In genomic region chr1:155322953-155323728, GRCh38 we compare ENCODE assay signal across 9 cellular contexts. TPM values are rescaled to one million over a fixed set of nuclear protein-coding genes. Genes with fewer than 3 reads are reported as not detected.
DNase-seq lines count a peak whose midpoint lies in the region; ATAC-seq and TF ChIP-seq lines count a peak whose summit lies in the region.
"Had no signal": no experiment of that assay in that cellular context is flagged by ENCODE, and none has a peak within 500 bp of the region (broad histone marks: within the 10 kb centered on the region; RNA-seq: fewer than 3 reads in every experiment).

No MANE protein-coding gene starts in this region.

- H3K9ac ChIP-seq in BLaER1 treated with 17β-estradiol and CSF1 and Interleukin-3, amounts not matched to agents 10 nM and 100 nM: peak overlapping the region; percentile 79 to 87 (median 85)
- H3K9ac ChIP-seq in NT2/D1 (ENCODE audit: insufficient read length, low read depth) (peak overlapping the region; percentile 86), endodermal cell (ENCODE audit: extremely low read depth, low read length, poor library complexity, severe bottlenecking) (no peak overlapping the region)

- peak; percentile 44 for ATAC-seq in GM19455 (IDR thresholded peaks at IDR 0.05; ENCODE audit: unreplicated experiment)

- peaks cover 7 to 45% (median 32%) of the 10 kb centered on the region in 11 experiments for H3K36me3 ChIP-seq in BLaER1 treated with 17β-estradiol and CSF1 and Interleukin-3, amounts not matched to agents 10 nM and 100 nM
- H3K36me3 ChIP-seq in NT2/D1 (ENCODE audit: insufficient read depth, insufficient read length, low read length) (peaks cover 67% of the 10 kb centered on the region), endodermal cell (ENCODE audit: control insufficient read depth, insufficient read depth, low read length) (peaks cover 45% of the 10 kb centered on the region), mesodermal cell (ENCODE audit: control insufficient read depth, insufficient read depth, low read length) (peaks cover 56% of the 10 kb centered on the region)

- peak overlapping the region; percentile 90 for H3K4me3 Mint-ChIP-seq in endodermal cell

- H4K20me1 ChIP-seq in BLaER1 treated with 17β-estradiol and CSF1 and Interleukin-3, amounts not matched to agents 10 nM and 100 nM: peaks cover 0 to 78% (median 63%) of the 10 kb centered on the region in 11 experiments; a peak in 21 of 22 replicates

- H3K4me1 Mint-ChIP-seq in endodermal cell: peaks cover 31% of the 10 kb centered on the region

- peak overlapping the region; percentile 85 to 99 (median 95) for H3K4me2 ChIP-seq in BLaER1 treated with 17β-estradiol and CSF1 and Interleukin-3, amounts not matched to agents 10 nM and 100 nM

- H3K9me3 ChIP-seq in BLaER1 treated with 17β-estradiol and CSF1 and Interleukin-3, amounts not matched to agents 10 nM and 100 nM (replicated peaks in 1 of 11): no peaks in the 10 kb centered on the region
- H3K9me3 ChIP-seq in NT2/D1 (ENCODE audit: insufficient read depth, low read length) (no peaks in the 10 kb centered on the region), endodermal cell (ENCODE audit: control insufficient read depth, low read length) (no peaks in the 10 kb centered on the region), mesodermal cell (ENCODE audit: control insufficient read depth, low read length) (no peaks in the 10 kb centered on the region)

- H3K27ac Mint-ChIP-seq in endodermal cell: peak overlapping the region; percentile 84

- peak; percentile 99 for TF ChIP-seq CTCF in endodermal cell (conservative IDR thresholded peaks at IDR 0.05)

- H3K4me1 ChIP-seq in BLaER1 treated with 17β-estradiol and CSF1 and Interleukin-3, amounts not matched to agents 10 nM and 100 nM: peaks cover 58 to 72% (median 67%) of the 10 kb centered on the region in 10 experiments
- H3K4me1 ChIP-seq in NT2/D1 (ENCODE audit: insufficient read depth, insufficient read length) (peaks cover 41% of the 10 kb centered on the region), endodermal cell (ENCODE audit: control insufficient read depth, insufficient read depth, low read length) (peaks cover 17% of the 10 kb centered on the region), mesodermal cell (ENCODE audit: control insufficient read depth, insufficient read depth, low read length, poor library complexity, severe bottlenecking) (peaks cover 40% of the 10 kb centered on the region)

- no peaks in the 10 kb centered on the region for H3K27me3 ChIP-seq in BLaER1 treated with 17β-estradiol and CSF1 and Interleukin-3, amounts not matched to agents 10 nM and 100 nM
- no peaks in the 10 kb centered on the region for H3K27me3 ChIP-seq in NT2/D1 (ENCODE audit: insufficient read depth, insufficient read length)
- H3K27me3 ChIP-seq in endodermal cell (ENCODE audit: control insufficient read depth, insufficient read depth, low read length, poor library complexity, severe bottlenecking): no peaks in the 10 kb centered on the region

- H3K27me3 Mint-ChIP-seq in endodermal cell (ENCODE audit: insufficient read depth): peaks cover 14% of the 10 kb centered on the region

- DNase-seq in HUDEP-2 (lab: John Stamatoyannopoulos, UW; ENCODE audit: unreplicated experiment in 76 of 76): peak in 66 of 76 experiments; percentile 12 to 85 (median 65)
- DNase-seq in NT2/D1 (ENCODE audit: low read depth, low spot score): peak; percentile 92
- DNase-seq in activated CD8-positive, alpha-beta memory T cell treated with anti-CD3 and anti-CD28 coated beads, Interleukin-2, amount 50 U/mL, for 4 hours: peak; percentile 87
- DNase-seq in endodermal cell: peak; percentile 98
- DNase-seq in stimulated activated CD8-positive, alpha-beta memory T cell treated with anti-CD3 and anti-CD28 coated beads, Interleukin-12 subunit alpha, Interleukin-12 subunit beta, amount 100 ng/mL, for 4 hours (ENCODE audit: low read depth): peak; percentile 76

- H3K4me3 ChIP-seq in BLaER1 treated with 17β-estradiol and CSF1 and Interleukin-3, amounts not matched to agents 10 nM and 100 nM: peak overlapping the region; percentile 75 to 94 (median 83)
- H3K4me3 ChIP-seq in NT2/D1 (ENCODE audit: insufficient read length, low read depth) (peak overlapping the region; percentile 99), endodermal cell (ENCODE audit: low read length) (peak overlapping the region; percentile 97), mesodermal cell (ENCODE audit: extremely low read depth, insufficient read depth, low read length, poor library complexity, severe bottlenecking) (peak overlapping the region; percentile 73)

- 0% methylated on average over 58 of the region's 58 CpGs; no CpG with 5 or more reads in 1 of the 2 experiments for WGBS in endodermal cell (ENCODE audit: insufficient coverage in 1 of 2, insufficient read length in 1 of 2), 2 experiments
- WGBS in mesodermal cell (ENCODE audit: insufficient coverage in 2 of 2), 2 experiments: 0% methylated on average over 33 to 40 of the region's 58 CpGs

- H3K9me3 Mint-ChIP-seq in endodermal cell: no peaks in the 10 kb centered on the region

- peaks cover 31% of the 10 kb centered on the region for H3K36me3 Mint-ChIP-seq in endodermal cell (ENCODE audit: low read depth)

- H3K27ac ChIP-seq in BLaER1 treated with 17β-estradiol and CSF1 and Interleukin-3, amounts not matched to agents 10 nM and 100 nM: peak overlapping the region; percentile 25 to 88 (median 78); a peak in 18 of 22 replicates
- H3K27ac ChIP-seq in endodermal cell (ENCODE audit: low read depth, low read length) (peak overlapping the region; percentile 86), mesodermal cell (ENCODE audit: low read depth, low read length, severe bottlenecking) (peak overlapping the region; percentile 88)

RNA-seq across cellular contexts. Expression of gene RUSC1, which starts 2.4 kb away (rescaled TPM):
- 10 to 100 TPM; 74.5 to 83.8 TPM for total RNA-seq in endodermal cell
- polyA plus RNA-seq in endodermal cell (2013, experiment 1 of 2): 47.0 TPM
- polyA plus RNA-seq in endodermal cell (2013, experiment 2 of 2): 42.6 TPM
- 38.3 TPM for polyA plus RNA-seq in mesodermal cell (2013, experiment 1 of 2)
- 30.9 TPM for polyA plus RNA-seq in mesodermal cell (2013, experiment 2 of 2)

RNA-seq across cellular contexts. Expression of gene FDPS, which starts 14.5 kb away (rescaled TPM):
- total RNA-seq in endodermal cell: 100 to 1,000 TPM; 247 to 250 TPM
- 597 TPM for polyA plus RNA-seq in endodermal cell (2013, experiment 1 of 2)
- 604 TPM for polyA plus RNA-seq in endodermal cell (2013, experiment 2 of 2)
- 612 TPM for polyA plus RNA-seq in mesodermal cell (2013, experiment 1 of 2)
- polyA plus RNA-seq in mesodermal cell (2013, experiment 2 of 2): 566 TPM

RNA-seq across cellular contexts. Expression of gene PKLR, which starts 21.9 kb away (rescaled TPM):
- total RNA-seq in endodermal cell: under 1 TPM in 1 of 2 donors, not detected in 1; 0.40 TPM
- polyA plus RNA-seq in endodermal cell (2013, experiment 1 of 2): 0.18 TPM
- polyA plus RNA-seq in endodermal cell (2013, experiment 2 of 2): 0.08 TPM
- not detected for polyA plus RNA-seq in mesodermal cell (2013, experiment 1 of 2)
- polyA plus RNA-seq in mesodermal cell (2013, experiment 2 of 2): not detected
- total RNA-seq: activated CD8-positive, alpha-beta memory T cell treated with anti-CD3 and anti-CD28 coated beads for 36 hours had no signal

RNA-seq across cellular contexts. Expression of gene HCN3, which starts 45.9 kb away (rescaled TPM):
- total RNA-seq in endodermal cell: 1 to 10 TPM; 8.7 to 9.2 TPM
- polyA plus RNA-seq in endodermal cell (2013, experiment 1 of 2): 15.1 TPM
- polyA plus RNA-seq in endodermal cell (2013, experiment 2 of 2): 12.8 TPM
- polyA plus RNA-seq in mesodermal cell (2013, experiment 1 of 2): 7.9 TPM
- polyA plus RNA-seq in mesodermal cell (2013, experiment 2 of 2): 5.0 TPM

RNA-seq across cellular contexts. Expression of gene CLK2, which starts 49.8 kb away (rescaled TPM):
- total RNA-seq in endodermal cell: 10 to 100 TPM; 69.8 to 82.3 TPM
- 84.9 TPM for polyA plus RNA-seq in endodermal cell (2013, experiment 1 of 2)
- polyA plus RNA-seq in endodermal cell (2013, experiment 2 of 2): 71.3 TPM
- 59.9 TPM for polyA plus RNA-seq in mesodermal cell (2013, experiment 1 of 2)
- 59.1 TPM for polyA plus RNA-seq in mesodermal cell (2013, experiment 2 of 2)

Comparison
In these comparisons a context has a peak if more than half of its experiments do, and no peak if none do; other contexts are left out.
1. Peak in every context shown above with its lines: DNase-seq, ATAC-seq, H3K4me3 ChIP-seq and H3K27ac ChIP-seq.